18 cellular contexts compared by ENCODE assay signal in the genomic region with DNA sequence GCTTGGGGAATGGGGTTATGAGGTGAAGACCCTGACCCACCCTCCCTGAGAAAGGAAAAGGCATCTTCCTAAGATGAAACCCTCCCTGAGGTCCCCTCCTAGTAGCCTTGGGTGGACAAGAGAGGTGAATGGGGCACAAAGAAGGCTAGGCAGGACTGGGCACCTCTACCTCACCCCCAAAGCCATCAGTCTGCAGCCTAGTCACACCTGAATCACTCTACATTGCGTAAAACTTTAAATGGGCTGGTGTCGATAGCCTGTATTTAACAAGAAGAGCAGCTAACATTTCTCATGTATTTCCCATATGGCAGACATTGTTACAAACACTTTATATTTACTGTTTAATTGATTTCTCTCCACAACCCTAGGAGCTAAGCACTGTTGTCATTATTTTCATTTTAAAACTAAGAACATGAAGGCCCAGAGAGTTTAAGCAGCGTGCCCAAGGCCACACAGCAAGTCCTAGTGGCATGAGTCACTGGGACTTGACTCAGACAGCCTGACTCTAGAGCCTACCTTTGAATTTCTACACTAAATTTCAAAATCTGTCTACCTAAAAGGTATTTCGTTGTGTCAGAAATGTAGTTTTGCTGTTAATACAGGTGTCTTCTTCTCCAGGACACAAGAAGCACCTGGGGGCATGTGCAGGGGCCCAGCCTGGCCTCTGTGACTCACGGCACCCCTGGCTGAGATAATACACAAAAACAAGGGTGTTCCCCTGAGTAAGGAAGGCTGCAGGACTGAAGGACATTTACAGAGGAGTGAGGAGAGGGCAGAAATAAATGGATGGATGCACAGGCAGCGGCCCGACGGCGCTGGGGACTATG. TPM values are rescaled to one million over a fixed set of nuclear protein-coding genes. Genes with fewer than 3 reads are reported as not detected.
"Had no signal": no experiment of that assay in that cellular context is flagged by ENCODE, and none has a peak within 500 bp of the region (broad histone marks: within the 10 kb centered on the region; RNA-seq: fewer than 3 reads in every experiment).

No MANE protein-coding gene starts in this region.

- H3K36me3 Mint-ChIP-seq: activated CD4-positive, alpha-beta memory T cell treated with anti-CD3 and anti-CD28 coated beads for 36 hours; activated naive CD8-positive, alpha-beta T cell treated with anti-CD3 and anti-CD28 coated beads for 36 hours; brain; natural killer cell had no signal

- H3K27ac ChIP-seq: hepatocyte, left lung, skin epidermis, transverse colon, VCaP had no signal

- H3K27ac Mint-ChIP-seq: activated CD4-positive, alpha-beta memory T cell treated with anti-CD3 and anti-CD28 coated beads for 36 hours; activated naive CD8-positive, alpha-beta T cell treated with anti-CD3 and anti-CD28 coated beads for 36 hours; activated T-helper 1 cell treated with anti-CD3 and anti-CD28 coated beads, Interleukin-12 subunit alpha, Interleukin-12 subunit beta, Interleukin-2, Interleukin-4 antibody, amounts not matched to agents 30 ng/mL and 10 ng/mL and 1 ng/mL, durations not matched to agents 14 hours and 24 hours and 36 hours; brain; natural killer cell had no signal

- H3K9me3 Mint-ChIP-seq: activated CD4-positive, alpha-beta memory T cell treated with anti-CD3 and anti-CD28 coated beads for 36 hours; activated naive CD8-positive, alpha-beta T cell treated with anti-CD3 and anti-CD28 coated beads for 36 hours; activated T-helper 1 cell treated with anti-CD3 and anti-CD28 coated beads, Interleukin-12 subunit alpha, Interleukin-12 subunit beta, Interleukin-2, Interleukin-4 antibody, amounts not matched to agents 30 ng/mL and 10 ng/mL and 1 ng/mL, durations not matched to agents 14 hours and 24 hours and 36 hours; brain; natural killer cell had no signal

- ATAC-seq: left lung, natural killer cell had no signal

- H3K4me3 Mint-ChIP-seq: activated CD4-positive, alpha-beta memory T cell treated with anti-CD3 and anti-CD28 coated beads for 36 hours; activated naive CD8-positive, alpha-beta T cell treated with anti-CD3 and anti-CD28 coated beads for 36 hours; activated T-helper 1 cell treated with anti-CD3 and anti-CD28 coated beads, Interleukin-12 subunit alpha, Interleukin-12 subunit beta, Interleukin-2, Interleukin-4 antibody, amounts not matched to agents 30 ng/mL and 10 ng/mL and 1 ng/mL, durations not matched to agents 14 hours and 24 hours and 36 hours; brain; natural killer cell had no signal

- H3K4me3 ChIP-seq: hepatocyte, left lung, skin epidermis, transverse colon had no signal

- DNase-seq: activated CD4-positive, alpha-beta memory T cell treated with anti-CD3 and anti-CD28 coated beads for 36 hours; activated CD4-positive, alpha-beta T cell treated with anti-CD3 and anti-CD28 coated beads for 1 hour; activated naive CD8-positive, alpha-beta T cell treated with anti-CD3 and anti-CD28 coated beads for 36 hours; effector memory CD4-positive, alpha-beta T cell; left lung; natural killer cell; posterior cingulate gyrus; retina; stimulated activated CD4-positive, alpha-beta T cell treated with anti-CD3 and anti-CD28 coated beads, Interleukin-15, amount 100 ng/mL, for 24 hours; stimulated activated CD4-positive, alpha-beta T cell treated with anti-CD3 and anti-CD28 coated beads, Interleukin-4, amount 100 ng/mL, for 1 hour; stimulated activated naive CD4-positive, alpha-beta T cell; transverse colon had no signal

- H3K4me1 Mint-ChIP-seq: activated naive CD8-positive, alpha-beta T cell treated with anti-CD3 and anti-CD28 coated beads for 36 hours; brain had no signal

RNA-seq across cellular contexts. Expression of a gene that starts 3.4 kb away (rescaled TPM):
- total RNA-seq: activated CD4-positive, alpha-beta memory T cell treated with anti-CD3 and anti-CD28 coated beads for 36 hours; activated naive CD8-positive, alpha-beta T cell treated with anti-CD3 and anti-CD28 coated beads for 36 hours; activated T-helper 1 cell treated with anti-CD3 and anti-CD28 coated beads, Interleukin-12 subunit alpha, Interleukin-12 subunit beta, Interleukin-2, Interleukin-4 antibody, amounts not matched to agents 30 ng/mL and 10 ng/mL and 1 ng/mL, durations not matched to agents 14 hours and 24 hours and 36 hours; natural killer cell; T-helper 1 cell treated with Interleukin-12 subunit alpha and Interleukin-12 subunit beta and Interleukin-4 antibody, amounts not matched to agents 30 ng/mL and 1 ng/mL, for 36 hours had no signal

RNA-seq across cellular contexts. Expression of a gene that starts 55.1 kb away (rescaled TPM):
- total RNA-seq: activated CD4-positive, alpha-beta memory T cell treated with anti-CD3 and anti-CD28 coated beads for 36 hours; activated naive CD8-positive, alpha-beta T cell treated with anti-CD3 and anti-CD28 coated beads for 36 hours; activated T-helper 1 cell treated with anti-CD3 and anti-CD28 coated beads, Interleukin-12 subunit alpha, Interleukin-12 subunit beta, Interleukin-2, Interleukin-4 antibody, amounts not matched to agents 30 ng/mL and 10 ng/mL and 1 ng/mL, durations not matched to agents 14 hours and 24 hours and 36 hours; T-helper 1 cell treated with Interleukin-12 subunit alpha and Interleukin-12 subunit beta and Interleukin-4 antibody, amounts not matched to agents 30 ng/mL and 1 ng/mL, for 36 hours had no signal

RNA-seq across cellular contexts. Expression of a gene that starts 55.5 kb away (rescaled TPM):
- total RNA-seq: activated CD4-positive, alpha-beta memory T cell treated with anti-CD3 and anti-CD28 coated beads for 36 hours; activated naive CD8-positive, alpha-beta T cell treated with anti-CD3 and anti-CD28 coated beads for 36 hours; activated T-helper 1 cell treated with anti-CD3 and anti-CD28 coated beads, Interleukin-12 subunit alpha, Interleukin-12 subunit beta, Interleukin-2, Interleukin-4 antibody, amounts not matched to agents 30 ng/mL and 10 ng/mL and 1 ng/mL, durations not matched to agents 14 hours and 24 hours and 36 hours; T-helper 1 cell treated with Interleukin-12 subunit alpha and Interleukin-12 subunit beta and Interleukin-4 antibody, amounts not matched to agents 30 ng/mL and 1 ng/mL, for 36 hours had no signal
